Comparison of ENCODE assay signal across 8 cellular contexts in genomic region chr1:185567006-185567405, GRCh38.
DNase-seq lines count a peak whose midpoint lies in the region; ATAC-seq and TF ChIP-seq lines count a peak whose summit lies in the region.

No MANE protein-coding gene starts in this region.

- peaks cover 83% of the 10 kb centered on the region for H3K4me1 Mint-ChIP-seq in Calu3 (ENCODE audit: low read depth, unreplicated experiment)
- H3K4me1 Mint-ChIP-seq in activated CD8-positive, alpha-beta T cell treated with anti-CD3 and anti-CD28 coated beads, Interleukin-2, amount 10 ng/mL, durations not matched to agents 7 days and 5 days (ENCODE audit: low read depth), result peaks cover 70% of the 10 kb centered on the region

- no peak overlapping the region for H3K4me3 ChIP-seq in left lung

- TF ChIP-seq CTCF in Calu3 (IDR thresholded peaks at IDR 0.05; ENCODE audit: unreplicated experiment) (no peak), left lung (IDR thresholded peaks at IDR 0.05) (no peak)

- H3K4me3 Mint-ChIP-seq in Calu3 (ENCODE audit: low read depth, unreplicated experiment), result peak overlapping the region; percentile 14
- H3K4me3 Mint-ChIP-seq in activated CD8-positive, alpha-beta T cell treated with anti-CD3 and anti-CD28 coated beads, Interleukin-2, amount 10 ng/mL, durations not matched to agents 7 days and 5 days, result peak overlapping the region; percentile 29

- peaks cover 0 to 28% of the 10 kb centered on the region in 2 donors for H3K4me1 ChIP-seq in left lung

- CTCF ChIA-PET in Calu3 (lab: Charles Lee), result interaction anchor here (2.2 to 4.2 kb wide), 2 partner anchors 28 to 250 kb away, joined by 13 to 18 read pairs; partner anchors contain the start of gene IVNS1ABP
- CTCF ChIA-PET in activated CD8-positive, alpha-beta T cell treated with anti-CD3 and anti-CD28 coated beads, Interleukin-2, amount 10 ng/mL, durations not matched to agents 7 days and 5 days (lab: Charles Lee), result interaction anchor here (0.6 to 3.3 kb wide), 22 partner anchors 9 to 397 kb away, joined by 3 to 29 read pairs (median 4); partner anchors contain the start of gene IVNS1ABP

- H3K27me3 ChIP-seq in left lung, result no peaks in the 10 kb centered on the region

- H3K36me3 ChIP-seq in left lung, result no peaks in the 10 kb centered on the region

- POLR2A ChIA-PET in activated CD8-positive, alpha-beta T cell treated with anti-CD3 and anti-CD28 coated beads, Interleukin-2, amount 10 ng/mL, durations not matched to agents 7 days and 5 days (lab: Charles Lee), result interaction anchor here (1.2 to 3.6 kb wide), 3 partner anchors 70 to 813 kb away, joined by 4 to 35 read pairs (median 9); partner anchors contain the start of genes EDEM3 and IVNS1ABP

- H3K27me3 Mint-ChIP-seq in Calu3 (ENCODE audit: unreplicated experiment), result no peaks in the 10 kb centered on the region
- no peaks in the 10 kb centered on the region for H3K27me3 Mint-ChIP-seq in activated CD8-positive, alpha-beta T cell treated with anti-CD3 and anti-CD28 coated beads, Interleukin-2, amount 10 ng/mL, durations not matched to agents 7 days and 5 days (ENCODE audit: low read depth)

- H3K9me3 ChIP-seq in left lung, result no peaks in the 10 kb centered on the region

- H3K9me3 Mint-ChIP-seq in Calu3 (ENCODE audit: low read depth, unreplicated experiment), result no peaks in the 10 kb centered on the region
- H3K9me3 Mint-ChIP-seq in activated CD8-positive, alpha-beta T cell treated with anti-CD3 and anti-CD28 coated beads, Interleukin-2, amount 10 ng/mL, durations not matched to agents 7 days and 5 days (ENCODE audit: insufficient read depth), result peaks cover 4% of the 10 kb centered on the region

- peaks cover 5% of the 10 kb centered on the region for H3K36me3 Mint-ChIP-seq in Calu3 (ENCODE audit: insufficient read depth, unreplicated experiment)
- H3K36me3 Mint-ChIP-seq in activated CD8-positive, alpha-beta T cell treated with anti-CD3 and anti-CD28 coated beads, Interleukin-2, amount 10 ng/mL, durations not matched to agents 7 days and 5 days (ENCODE audit: low read depth), result peaks cover 18% of the 10 kb centered on the region

- intact Hi-C loops in Calu3 (cut with micrococcal nuclease; ENCODE audit: unreplicated experiment), result loop anchor here (2.0 to 5.0 kb wide), 2 partner anchors 80 to 250 kb away; partner anchors contain the start of gene IVNS1ABP
- intact Hi-C loops in left lung (cut with DNase I), result no loop called here

- H3K27ac Mint-ChIP-seq in Calu3 (ENCODE audit: unreplicated experiment), result peak overlapping the region; percentile 91
- peak overlapping the region; percentile 76 for H3K27ac Mint-ChIP-seq in activated CD8-positive, alpha-beta T cell treated with anti-CD3 and anti-CD28 coated beads, Interleukin-2, amount 10 ng/mL, durations not matched to agents 7 days and 5 days

- DNase-seq in Calu3 (peak; percentile 28), NCI-H2107 treated with DMSO at 0.1 percent for 48 hours (lab: John Stamatoyannopoulos, UW; ENCODE audit: unreplicated experiment) (peak; percentile 94), left lung (no peak), NCI-H524 treated with DMSO at 0.1 percent for 48 hours (lab: John Stamatoyannopoulos, UW) (no peak), Ammon's horn (ENCODE audit: low spot score) (no peak)
- DNase-seq in activated CD8-positive, alpha-beta T cell treated with anti-CD3 and anti-CD28 coated beads, Interleukin-2, amount 10 ng/mL, durations not matched to agents 7 days and 5 days, result peak; percentile 79

- ATAC-seq in GM21526 (IDR thresholded peaks at IDR 0.05; ENCODE audit: low FRiP score, unreplicated experiment) (peak; percentile 76), left lung (peak; percentile 84), GM19023 (IDR thresholded peaks at IDR 0.05; ENCODE audit: unreplicated experiment) (no peak)
- peak; percentile 84 for ATAC-seq in activated CD8-positive, alpha-beta T cell treated with anti-CD3 and anti-CD28 coated beads, Interleukin-2, amount 10 ng/mL, durations not matched to agents 7 days and 5 days

- H3K27ac ChIP-seq in left lung, result peak overlapping the region in 1 of 2 donors; percentile 68

- BruUV-seq in Calu3 (replicated peaks; lab: Mats Ljungman, UMichigan), result no TSS peak

Comparison
In these comparisons a context has a peak if more than half of its experiments do, and no peak if none do; other contexts are left out.
1. DNase-seq: peak in Calu3 (single experiment), NCI-H2107 treated with DMSO at 0.1 percent for 48 hours (single experiment) and activated CD8-positive, alpha-beta T cell treated with anti-CD3 and anti-CD28 coated beads, Interleukin-2, amount 10 ng/mL, durations not matched to agents 7 days and 5 days (single experiment); none in left lung (0 of 2), NCI-H524 treated with DMSO at 0.1 percent for 48 hours (single experiment) and Ammon's horn (single experiment).